16 cellular contexts compared by ENCODE assay signal in genomic region chr3:173893066-173893465, GRCh38.
DNase-seq lines count a peak whose midpoint lies in the region; ATAC-seq, FAIRE-seq and TF ChIP-seq lines count a peak whose summit lies in the region.
"Had no signal": no experiment of that assay in that cellular context is flagged by ENCODE, and none has a peak within 500 bp of the region (broad histone marks: within the 10 kb centered on the region; RNA-seq: fewer than 3 reads in every experiment).

No MANE protein-coding gene starts in this region.

- BruUV-seq in MCF 10A (replicated peaks; lab: Mats Ljungman, UMichigan), result no TSS peak

- H3K36me3 ChIP-seq in breast epithelium (no peaks in the 10 kb centered on the region), kidney (ENCODE audit: control insufficient read depth in 1 of 2, insufficient read depth in 2 of 2, low read length in 2 of 2) (no peaks in the 10 kb centered on the region), mucosa of descending colon (ENCODE audit: low read depth) (no peaks in the 10 kb centered on the region)
- H3K36me3 ChIP-seq: adrenal gland, gastrocnemius medialis had no signal

- no peaks in the 10 kb centered on the region for H3K9me3 ChIP-seq in breast epithelium
- no peaks in the 10 kb centered on the region for H3K9me3 ChIP-seq in kidney (ENCODE audit: control insufficient read depth in 1 of 2, low read length in 2 of 2)
- H3K9me3 ChIP-seq in mucosa of descending colon, result no peaks in the 10 kb centered on the region
- H3K9me3 ChIP-seq: adrenal gland, gastrocnemius medialis had no signal

- H3K4me1 ChIP-seq in breast epithelium, result no peaks in the 10 kb centered on the region
- no peaks in the 10 kb centered on the region for H3K4me1 ChIP-seq in kidney (ENCODE audit: control insufficient read depth in 1 of 2, insufficient read depth in 1 of 2, low read depth in 1 of 2, low read length in 2 of 2)
- no peaks in the 10 kb centered on the region for H3K4me1 ChIP-seq in mucosa of descending colon (ENCODE audit: low read depth)
- H3K4me1 ChIP-seq: adrenal gland, gastrocnemius medialis had no signal

- no peak overlapping the region for H3K27ac ChIP-seq in breast epithelium
- peak overlapping the region; percentile 75 for H3K27ac ChIP-seq in epithelial cell of prostate
- no peak overlapping the region for H3K27ac ChIP-seq in kidney (ENCODE audit: low read depth in 2 of 2, low read length in 2 of 2)
- H3K27ac ChIP-seq: adrenal gland, gastrocnemius medialis had no signal

- H3K4me3 ChIP-seq in breast epithelium (no peak overlapping the region), kidney (ENCODE audit: low read length in 2 of 2) (no peak overlapping the region), mucosa of descending colon (no peak overlapping the region)
- H3K4me3 ChIP-seq: adrenal gland, gastrocnemius medialis had no signal

- no peak overlapping the region for H3K4me3 Mint-ChIP-seq in MCF 10A (ENCODE audit: unreplicated experiment)
- H3K4me3 Mint-ChIP-seq: dendritic cell treated with granulocyte-macrophage colony-stimulating factor and Interleukin-4, amounts not matched to agents 40 ng/mL and 50 ng/mL, for 4 days; T-helper 2 cell treated with Interferon-gamma antibody and Interleukin-4, amounts not matched to agents 5 μg/mL and 100 μg/mL, for 36 hours had no signal

- TF ChIP-seq CTCF in MCF 10A (IDR thresholded peaks at IDR 0.05; ENCODE audit: unreplicated experiment) (no peak), breast epithelium (IDR thresholded peaks at IDR 0.05) (no peak), kidney (IDR thresholded peaks at IDR 0.05; ENCODE audit: borderline replicate concordance, extremely low read depth, insufficient read depth) (no peak), mucosa of descending colon (IDR thresholded peaks at IDR 0.05) (no peak)

- POLR2A ChIA-PET in MCF 10A (lab: Yijun Ruan, JAX), result no interaction called here

- H3K27me3 Mint-ChIP-seq in MCF 10A (ENCODE audit: insufficient read depth, unreplicated experiment), result no peaks in the 10 kb centered on the region
- H3K27me3 Mint-ChIP-seq: dendritic cell treated with granulocyte-macrophage colony-stimulating factor and Interleukin-4, amounts not matched to agents 40 ng/mL and 50 ng/mL, for 4 days had no signal

- CTCF ChIA-PET in MCF 10A (lab: Yijun Ruan, JAX), result no interaction called here

- H3K4me1 Mint-ChIP-seq in MCF 10A (ENCODE audit: insufficient read depth, unreplicated experiment), result peaks cover 5% of the 10 kb centered on the region

- no peak for ATAC-seq in mucosa of descending colon
- ATAC-seq: gastrocnemius medialis had no signal

- FAIRE-seq in kidney (lab: Jason Lieb, UNC), result no peak
- FAIRE-seq: HTR-8/SVneo had no signal

- H3K27ac Mint-ChIP-seq in MCF 10A (ENCODE audit: low read depth, unreplicated experiment), result no peak overlapping the region
- H3K27ac Mint-ChIP-seq: dendritic cell treated with granulocyte-macrophage colony-stimulating factor and Interleukin-4, amounts not matched to agents 40 ng/mL and 50 ng/mL, for 4 days; T-helper 2 cell treated with Interferon-gamma antibody and Interleukin-4, amounts not matched to agents 5 μg/mL and 100 μg/mL, for 36 hours had no signal

- H3K9ac ChIP-seq in kidney (ENCODE audit: low read length in 2 of 2), result no peak overlapping the region

- DNase-seq in MCF 10A (ENCODE audit: unreplicated experiment) (peak; percentile 3), breast epithelium (ENCODE audit: low spot score in 2 of 2) (no peak), NCI-H226 (peak; percentile 24), epithelial cell of prostate (ENCODE audit: low read depth, low spot score) (peak; percentile 22), kidney (no peak), mucosa of descending colon (no peak), NCI-H187 (lab: John Stamatoyannopoulos, UW) (no peak), GDM1 (lab: John Stamatoyannopoulos, UW) (no peak)
- DNase-seq: activated CD4-positive, alpha-beta T cell treated with anti-CD3 and anti-CD28 coated beads for 48 hours; activated T-cell treated with anti-CD3 and anti-CD28 coated beads for 4 hours; adrenal gland; gastrocnemius medialis; midbrain had no signal

- no peaks in the 10 kb centered on the region for H3K36me3 Mint-ChIP-seq in MCF 10A (ENCODE audit: insufficient read depth, unreplicated experiment)

- intact Hi-C loops in MCF 10A (cut with micrococcal nuclease) (no loop called here), breast epithelium (cut with DNase I; ENCODE audit: low total_unique reads) (no loop called here), kidney (cut with DNase I) (no loop called here), mucosa of descending colon (cut with DNase I, micrococcal nuclease) (no loop called here)

- no peaks in the 10 kb centered on the region for H3K27me3 ChIP-seq in breast epithelium
- H3K27me3 ChIP-seq: adrenal gland, gastrocnemius medialis had no signal

- H3K9me3 Mint-ChIP-seq in MCF 10A (ENCODE audit: unreplicated experiment), result no peaks in the 10 kb centered on the region
- H3K9me3 Mint-ChIP-seq: dendritic cell treated with granulocyte-macrophage colony-stimulating factor and Interleukin-4, amounts not matched to agents 40 ng/mL and 50 ng/mL, for 4 days; T-helper 2 cell treated with Interferon-gamma antibody and Interleukin-4, amounts not matched to agents 5 μg/mL and 100 μg/mL, for 36 hours had no signal

- no peak for TF ChIP-seq POLR2A in breast epithelium (IDR thresholded peaks at IDR 0.05)

Comparison
In these comparisons a context has a peak if more than half of its experiments do, and no peak if none do; other contexts are left out.
1. DNase-seq: peak in MCF 10A (single experiment), NCI-H226 (single experiment) and epithelial cell of prostate (single experiment); none in breast epithelium (0 of 2), kidney (single experiment), mucosa of descending colon (0 of 3), NCI-H187 (0 of 2) and GDM1 (single experiment).